ENCODE assay signal across 8 cellular contexts in the genomic region with DNA sequence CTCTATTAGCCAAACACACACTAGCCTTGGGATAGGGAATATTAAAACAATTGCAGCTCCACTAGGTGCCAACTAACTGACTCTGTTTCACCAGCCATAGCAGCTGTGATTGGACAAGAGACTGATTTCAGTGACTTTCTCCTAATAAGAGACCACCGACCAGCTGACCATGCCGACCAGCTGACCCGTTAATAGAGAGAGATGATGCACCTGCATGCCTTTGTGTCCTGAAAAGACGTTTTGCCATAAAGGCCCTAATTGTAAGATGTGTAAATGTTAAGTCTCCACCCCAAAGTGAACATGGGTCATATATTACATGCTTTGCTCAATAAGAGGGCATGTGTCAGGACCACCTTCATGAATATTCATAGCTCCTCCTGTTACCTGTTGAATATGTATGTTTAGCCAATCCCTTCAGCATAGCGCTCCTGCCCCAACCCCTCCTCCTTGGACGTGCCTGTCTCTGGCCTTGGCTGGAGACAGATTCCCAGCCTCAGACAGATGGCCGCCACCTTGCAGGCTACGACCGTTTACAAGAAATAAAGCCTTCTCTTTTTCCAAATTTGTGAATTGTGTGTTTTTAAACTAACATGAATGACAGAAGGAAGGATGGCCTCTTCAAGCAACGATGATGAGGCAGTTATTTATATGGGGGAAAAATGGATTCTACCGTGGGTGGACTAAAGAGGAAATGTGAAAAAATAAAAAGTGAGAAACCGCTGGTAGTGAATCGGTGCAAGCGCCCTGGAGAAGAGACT. TPM values are rescaled to one million over a fixed set of nuclear protein-coding genes. Genes with fewer than 3 reads are reported as not detected.
DNase-seq lines count a peak whose midpoint lies in the region; ATAC-seq, FAIRE-seq and TF ChIP-seq lines count a peak whose summit lies in the region.

No MANE protein-coding gene starts in this region.

- peaks cover 31% of the 10 kb centered on the region for H4K20me1 ChIP-seq in astrocyte (ENCODE audit: insufficient read depth, low read length)

- H3K4me1 Mint-ChIP-seq in astrocyte (ENCODE audit: low read depth, unreplicated experiment) = peaks cover 14% of the 10 kb centered on the region

- H3K4me3 ChIP-seq in astrocyte (ENCODE audit: insufficient read depth, low read depth, low read length) (no peak overlapping the region), stomach smooth muscle (ENCODE audit: low read length in 2 of 2) (peak overlapping the region; percentile 95)

- peak overlapping the region; percentile 96 for H3K4me2 ChIP-seq in astrocyte (ENCODE audit: low read length)

- no peaks in the 10 kb centered on the region for H3K27me3 Mint-ChIP-seq in astrocyte (ENCODE audit: low read depth, unreplicated experiment)

- no peak for ATAC-seq in HG02938 (IDR thresholded peaks at IDR 0.05; ENCODE audit: unreplicated experiment)

- H3K27me3 ChIP-seq in astrocyte (ENCODE audit: insufficient read depth, low read length) (no peaks in the 10 kb centered on the region), stomach smooth muscle (ENCODE audit: control insufficient read depth in 1 of 2, insufficient read depth in 2 of 2, low read length in 2 of 2) (no peaks in the 10 kb centered on the region)

- peak overlapping the region; percentile 62 for H3K4me3 Mint-ChIP-seq in astrocyte (ENCODE audit: unreplicated experiment)

- no peaks in the 10 kb centered on the region for H3K9me3 Mint-ChIP-seq in astrocyte (ENCODE audit: unreplicated experiment)

- no peak overlapping the region for H3K27ac Mint-ChIP-seq in astrocyte (ENCODE audit: unreplicated experiment)

- H3K79me2 ChIP-seq in astrocyte (ENCODE audit: insufficient read depth, low read length) = peaks cover 34% of the 10 kb centered on the region

- DNase-seq in COLO668 (lab: John Stamatoyannopoulos, UW; ENCODE audit: unreplicated experiment) (peak; percentile 13), astrocyte (ENCODE audit: low read depth) (no peak), kidney tubule cell (ENCODE audit: low spot score) (peak; percentile 57), GM13977 (ENCODE audit: low spot score) (no peak), NCI-H128 (lab: John Stamatoyannopoulos, UW; ENCODE audit: unreplicated experiment) (no peak)

- peaks cover 26% of the 10 kb centered on the region for H3K4me1 ChIP-seq in astrocyte (ENCODE audit: insufficient read depth, low read length)
- peaks cover 37% of the 10 kb centered on the region for H3K4me1 ChIP-seq in stomach smooth muscle (ENCODE audit: control insufficient read depth, insufficient read depth, low read length)

- in situ Hi-C loops in GM13977 (cut with MboI; ENCODE audit: low pct_unique_long_range_greater_than_20kb, low sequenced_read_pairs, unreplicated experiment) = no loop called here

- peak overlapping the region; percentile 74 for H2AFZ ChIP-seq in astrocyte (ENCODE audit: low read depth, low read length)

- H3K9me3 ChIP-seq in KOPT-K1 (ENCODE audit: insufficient read depth, low read length, poor library complexity, severe bottlenecking) = no peaks in the 10 kb centered on the region
- no peaks in the 10 kb centered on the region for H3K9me3 ChIP-seq in astrocyte (ENCODE audit: insufficient read depth, low read depth, low read length)
- H3K9me3 ChIP-seq in stomach smooth muscle (ENCODE audit: control insufficient read depth in 2 of 2, low read length in 2 of 2) = no peaks in the 10 kb centered on the region

- no peak for FAIRE-seq in astrocyte (lab: Jason Lieb, UNC)

- H3K9ac ChIP-seq in astrocyte (ENCODE audit: low read length) (peak overlapping the region; percentile 68), stomach smooth muscle (ENCODE audit: low read length in 2 of 2) (peak overlapping the region in 1 of 2 donors; percentile 71)

- TF ChIP-seq CTCF in astrocyte (IDR thresholded peaks at IDR 0.05; ENCODE audit: insufficient read depth, low read depth, low read length) (no peak), GM13977 (IDR thresholded peaks at IDR 0.05; ENCODE audit: extremely low read depth, insufficient read depth, missing control alignments) (no peak)

- H3K36me3 ChIP-seq in KOPT-K1 (ENCODE audit: insufficient read depth, low read length) (peaks cover 28% of the 10 kb centered on the region), astrocyte (ENCODE audit: insufficient read depth, low read length) (peaks cover 6% of the 10 kb centered on the region), stomach smooth muscle (ENCODE audit: control insufficient read depth in 2 of 2, insufficient read depth in 2 of 2, low read length in 2 of 2) (peaks cover 2 to 9% of the 10 kb centered on the region in 2 donors)

- H3K27ac ChIP-seq in KOPT-K1 (ENCODE audit: low read depth, low read length, poor library complexity, severe bottlenecking) = peak overlapping the region; percentile 76
- H3K27ac ChIP-seq in astrocyte (ENCODE audit: low read depth, low read length) = no peak overlapping the region
- H3K27ac ChIP-seq in stomach smooth muscle (ENCODE audit: low read length) = peak overlapping the region; percentile 60

- peaks cover 12% of the 10 kb centered on the region for H3K36me3 Mint-ChIP-seq in astrocyte (ENCODE audit: low read depth, unreplicated experiment)

RNA-seq across cellular contexts. Expression of gene NADSYN1, which starts 1.2 kb away (rescaled TPM):
- 84.7 and 87.9 TPM in 2 replicates for total RNA-seq in astrocyte

RNA-seq across cellular contexts. Expression of gene DHCR7, which starts 3.6 kb away (rescaled TPM):
- total RNA-seq in astrocyte = 76.1 and 92.8 TPM in 2 replicates

Comparison
In these comparisons a context has a peak if more than half of its experiments do, and no peak if none do; other contexts are left out.
1. DNase-seq: peak in COLO668 (single experiment) and kidney tubule cell (single experiment); none in astrocyte (single experiment), GM13977 (single experiment) and NCI-H128 (single experiment).